8 cellular contexts compared by ENCODE assay signal in the genomic region with DNA sequence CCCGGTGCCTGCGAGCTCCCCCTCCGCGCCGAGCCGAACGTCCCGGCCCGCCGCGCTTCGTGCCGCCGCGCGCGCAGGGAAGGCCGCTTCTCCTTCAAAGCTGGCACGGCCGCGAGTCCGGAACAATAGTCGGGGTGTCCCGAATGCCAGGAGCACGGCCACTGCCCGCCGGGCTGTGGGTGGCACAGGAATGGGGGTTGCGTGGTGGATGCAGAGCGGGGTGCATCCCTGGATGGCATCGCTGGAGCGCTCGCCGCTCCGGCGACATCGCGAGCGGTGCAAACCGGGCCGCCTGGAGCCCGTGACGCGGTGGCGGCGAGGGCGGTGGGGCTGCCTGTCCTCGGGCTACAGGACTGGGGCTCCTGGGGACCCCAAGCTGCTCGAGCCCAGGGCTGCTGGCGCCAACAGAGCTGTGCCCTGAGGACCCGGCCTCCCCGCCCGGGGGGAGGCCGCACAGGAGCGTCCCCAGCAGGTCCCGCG. TPM values are rescaled to one million over a fixed set of nuclear protein-coding genes. Genes with fewer than 3 reads are reported as not detected.
A peak's percentile ranks its signal among the peaks of the same experiment; 100 is the strongest.
DNase-seq lines count a peak whose midpoint lies in the region; ATAC-seq lines count a peak whose summit lies in the region.

No MANE protein-coding gene starts in this region.

- peak overlapping the region in 20 of 21 experiments; percentile 44 to 92 (median 78) for H3K27ac ChIP-seq in skin epidermis

- peak overlapping the region; percentile 58 for H3K4me3 Mint-ChIP-seq in activated naive CD8-positive, alpha-beta T cell treated with anti-CD3 and anti-CD28 coated beads, Interleukin-2, amount 50 U/mL, for 24 hours

- DNase-seq in A172 (ENCODE audit: low spot score) = peak; percentile 20
- peak; percentile 24 for DNase-seq in activated naive CD8-positive, alpha-beta T cell treated with anti-CD3 and anti-CD28 coated beads, Interleukin-2, amount 50 U/mL, for 24 hours
- no peak for DNase-seq in NCI-H2171 treated with DMSO at 0.1 percent for 48 hours (lab: John Stamatoyannopoulos, UW)
- DNase-seq in activated effector memory CD4-positive, alpha-beta T cell treated with Interleukin-2 at 50 U/mL for 16 hours = no peak

- no peaks in the 10 kb centered on the region for H3K4me1 ChIP-seq in iPS-15b (ENCODE audit: control insufficient read depth, insufficient read depth, low read length)

- peak overlapping the region; percentile 66 for H3K9ac ChIP-seq in iPS-15b (ENCODE audit: low read depth, low read length)

- ATAC-seq in GM18909 (IDR thresholded peaks at IDR 0.05; ENCODE audit: poor library complexity, unreplicated experiment) (peak; percentile 45), HG03442 (IDR thresholded peaks at IDR 0.05; ENCODE audit: unreplicated experiment) (peak; percentile 32)
- ATAC-seq in activated naive CD8-positive, alpha-beta T cell treated with anti-CD3 and anti-CD28 coated beads, Interleukin-2, amount 50 U/mL, for 24 hours = peak; percentile 7

- H3K4me1 Mint-ChIP-seq in activated naive CD8-positive, alpha-beta T cell treated with anti-CD3 and anti-CD28 coated beads, Interleukin-2, amount 50 U/mL, for 24 hours = peaks cover 33% of the 10 kb centered on the region

- H3K9me3 ChIP-seq in iPS-15b (ENCODE audit: control insufficient read depth, insufficient read depth, low read length) = no peaks in the 10 kb centered on the region

- H3K36me3 ChIP-seq in iPS-15b (ENCODE audit: control insufficient read depth, insufficient read depth, low read length) = no peaks in the 10 kb centered on the region

- peaks cover 59% of the 10 kb centered on the region for H3K27me3 Mint-ChIP-seq in activated naive CD8-positive, alpha-beta T cell treated with anti-CD3 and anti-CD28 coated beads, Interleukin-2, amount 50 U/mL, for 24 hours

- H3K27me3 ChIP-seq in iPS-15b (ENCODE audit: control insufficient read depth, insufficient read depth, low read length) = peaks cover 46% of the 10 kb centered on the region

- H3K27ac Mint-ChIP-seq in activated naive CD8-positive, alpha-beta T cell treated with anti-CD3 and anti-CD28 coated beads, Interleukin-2, amount 50 U/mL, for 24 hours = no peak overlapping the region

- H3K9me3 Mint-ChIP-seq in activated naive CD8-positive, alpha-beta T cell treated with anti-CD3 and anti-CD28 coated beads, Interleukin-2, amount 50 U/mL, for 24 hours = no peaks in the 10 kb centered on the region

- H3K36me3 Mint-ChIP-seq in activated naive CD8-positive, alpha-beta T cell treated with anti-CD3 and anti-CD28 coated beads, Interleukin-2, amount 50 U/mL, for 24 hours (ENCODE audit: low read depth) = peaks cover 2% of the 10 kb centered on the region

- H3K4me3 ChIP-seq in iPS-15b (ENCODE audit: low read depth, low read length) (peak overlapping the region; percentile 72), skin epidermis (peak overlapping the region; percentile 61 to 93 (median 80))

RNA-seq across cellular contexts. Expression of a gene that starts 1.1 kb away (rescaled TPM):
- 8.8 and 10.2 TPM in 2 replicates for total RNA-seq in A172 (2014; rRNA removed; shearing (Covaris generic))

Comparison
In these comparisons a context has a peak if more than half of its experiments do, and no peak if none do; other contexts are left out.
1. DNase-seq: peak in A172 (single experiment) and activated naive CD8-positive, alpha-beta T cell treated with anti-CD3 and anti-CD28 coated beads, Interleukin-2, amount 50 U/mL, for 24 hours (single experiment); none in NCI-H2171 treated with DMSO at 0.1 percent for 48 hours (single experiment) and activated effector memory CD4-positive, alpha-beta T cell treated with Interleukin-2 at 50 U/mL for 16 hours (single experiment).
2. Peak in every context shown above with its lines, with median percentiles within 50 percentile points of each other: ATAC-seq.